ENCODE assay signal across 14 cellular contexts in the genomic region with DNA sequence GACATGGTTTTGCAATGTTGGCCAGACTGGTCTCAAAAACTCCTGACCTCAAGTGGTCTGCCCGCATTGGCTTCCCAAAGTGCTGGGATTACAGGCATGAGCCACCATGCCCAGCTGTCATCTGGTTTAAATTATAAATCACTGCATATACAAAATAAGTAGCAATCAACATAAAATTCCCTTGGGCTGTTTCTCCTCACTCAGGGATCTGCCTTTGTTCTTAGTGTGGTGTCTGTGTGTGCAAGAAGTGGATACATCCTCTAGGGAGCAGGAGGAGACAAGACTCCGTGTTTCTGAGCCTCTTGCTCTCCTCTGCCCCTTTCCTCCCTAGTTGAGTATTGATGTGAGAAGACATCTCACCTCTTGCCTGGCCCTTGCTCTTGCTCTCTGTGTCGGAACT.
A peak's percentile ranks its signal among the peaks of the same experiment; 100 is the strongest.
DNase-seq lines count a peak whose midpoint lies in the region; ATAC-seq and TF ChIP-seq lines count a peak whose summit lies in the region.
"Had no signal": no experiment of that assay in that cellular context is flagged by ENCODE, and none has a peak within 500 bp of the region (broad histone marks: within the 10 kb centered on the region; RNA-seq: fewer than 3 reads in every experiment).

No MANE protein-coding gene starts in this region.

- no peaks in the 10 kb centered on the region for H3K79me2 ChIP-seq in GM23338 (replicated peaks; ENCODE audit: insufficient read depth)

- intact Hi-C loops in body of pancreas (cut with DNase I), result no loop called here

- H4K20me1 ChIP-seq in GM23338 (replicated peaks; ENCODE audit: insufficient read depth), result no peaks in the 10 kb centered on the region

- H3K27ac ChIP-seq in GM23338 (ENCODE audit: low read depth) (no peak overlapping the region), body of pancreas (no peak overlapping the region)

- no peak overlapping the region for H3K4me3 ChIP-seq in GM23338
- H3K4me3 ChIP-seq in body of pancreas, result no peak overlapping the region

- no peaks in the 10 kb centered on the region for H3K9me3 ChIP-seq in body of pancreas

- H3K4me2 ChIP-seq in GM23338, result no peak overlapping the region

- TF ChIP-seq CTCF in GM23338 (conservative IDR thresholded peaks at IDR 0.05; ENCODE audit: low read depth in 2 of 2), result peak; percentile 13 to 63; a peak in 2 of 4 replicates
- TF ChIP-seq CTCF in glutamatergic neuron (IDR thresholded peaks at IDR 0.05; ENCODE audit: partially characterized antibody, unreplicated experiment), result no peak
- no peak for TF ChIP-seq CTCF in body of pancreas (IDR thresholded peaks at IDR 0.05)

- no peak overlapping the region for H3K4me3 Mint-ChIP-seq in GM23338
- H3K4me3 Mint-ChIP-seq in glutamatergic neuron (ENCODE audit: unreplicated experiment), result no peak overlapping the region
- H3K4me3 Mint-ChIP-seq: activated CD4-positive, alpha-beta T cell treated with anti-CD3 and anti-CD28 coated beads for 36 hours; activated naive CD4-positive, alpha-beta T cell treated with anti-CD3 and anti-CD28 coated beads, Interleukin-2, amount 10 ng/mL, durations not matched to agents 7 days and 5 days; CD8-positive, alpha-beta T cell; type B pancreatic cell had no signal

- H3K9me3 Mint-ChIP-seq in GM23338, result peaks cover 12% of the 10 kb centered on the region; the same call in 2 of the 3 replicates
- peaks cover 2% of the 10 kb centered on the region for H3K9me3 Mint-ChIP-seq in glutamatergic neuron (ENCODE audit: unreplicated experiment)
- H3K9me3 Mint-ChIP-seq: activated naive CD4-positive, alpha-beta T cell treated with anti-CD3 and anti-CD28 coated beads, Interleukin-2, amount 10 ng/mL, durations not matched to agents 7 days and 5 days; CD8-positive, alpha-beta T cell; type B pancreatic cell had no signal

- peaks cover 2% of the 10 kb centered on the region; the same call in 1 of the 3 replicates for H3K36me3 Mint-ChIP-seq in GM23338 (ENCODE audit: low read depth)
- no peaks in the 10 kb centered on the region for H3K36me3 Mint-ChIP-seq in glutamatergic neuron (ENCODE audit: unreplicated experiment)
- H3K36me3 Mint-ChIP-seq: activated naive CD4-positive, alpha-beta T cell treated with anti-CD3 and anti-CD28 coated beads, Interleukin-2, amount 10 ng/mL, durations not matched to agents 7 days and 5 days; CD8-positive, alpha-beta T cell; type B pancreatic cell had no signal

- H3F3A ChIP-seq in GM23338 (replicated peaks; ENCODE audit: low read depth), result no peaks in the 10 kb centered on the region

- DNase-seq in COLO829 (ENCODE audit: low spot score) (peak; percentile 63), GM23338 (ENCODE audit: low spot score) (peak; percentile 19), glutamatergic neuron (no peak), NCI-H2029 (lab: John Stamatoyannopoulos, UW) (no peak), NCI-H510A treated with DMSO at 0.1 percent for 48 hours (lab: John Stamatoyannopoulos, UW) (no peak), body of pancreas (no peak)
- DNase-seq: activated CD4-positive, alpha-beta T cell treated with anti-CD3 and anti-CD28 coated beads for 36 hours; activated naive CD4-positive, alpha-beta T cell treated with anti-CD3 and anti-CD28 coated beads, Interleukin-2, amount 10 ng/mL, durations not matched to agents 7 days and 5 days; CD8-positive, alpha-beta T cell; MV-4-11; occipital lobe had no signal

- H3K4me1 ChIP-seq in GM23338 (ENCODE audit: insufficient read depth) (no peaks in the 10 kb centered on the region), body of pancreas (peaks cover 36% of the 10 kb centered on the region)

- TF ChIP-seq POLR2A in body of pancreas (IDR thresholded peaks at IDR 0.05), result no peak

- no peak overlapping the region; the same call in 1 of the 2 replicates for H2AFZ ChIP-seq in GM23338

- ATAC-seq in GM23338 (peak; percentile 61), SK-N-SH treated with all-trans-retinoic acid at 6 μM for 48 hours (peak; percentile 60), body of pancreas (no peak), HG02759 (IDR thresholded peaks at IDR 0.05; ENCODE audit: unreplicated experiment) (no peak)
- ATAC-seq: activated CD4-positive, alpha-beta T cell treated with anti-CD3 and anti-CD28 coated beads for 36 hours; CD8-positive, alpha-beta T cell had no signal

- WGBS in body of pancreas, 2 donors, result 92 to 96% methylated on average over 3 of the region's 3 CpGs

- no peaks in the 10 kb centered on the region for H3K27me3 ChIP-seq in GM23338 (ENCODE audit: insufficient read depth)
- H3K27me3 ChIP-seq in body of pancreas, result no peaks in the 10 kb centered on the region

- H3K27me3 Mint-ChIP-seq in GM23338 (ENCODE audit: insufficient read depth, low read depth, poor library complexity), result peaks cover 10% of the 10 kb centered on the region
- no peaks in the 10 kb centered on the region for H3K27me3 Mint-ChIP-seq in glutamatergic neuron (ENCODE audit: unreplicated experiment)
- H3K27me3 Mint-ChIP-seq: activated CD4-positive, alpha-beta T cell treated with anti-CD3 and anti-CD28 coated beads for 36 hours; type B pancreatic cell had no signal

- H3K27ac Mint-ChIP-seq in GM23338 (peak overlapping the region; percentile 63; the same call in 1 of the 2 replicates), glutamatergic neuron (ENCODE audit: unreplicated experiment) (peak overlapping the region; percentile 30)
- H3K27ac Mint-ChIP-seq: activated CD4-positive, alpha-beta T cell treated with anti-CD3 and anti-CD28 coated beads for 36 hours; activated naive CD4-positive, alpha-beta T cell treated with anti-CD3 and anti-CD28 coated beads, Interleukin-2, amount 10 ng/mL, durations not matched to agents 7 days and 5 days; CD8-positive, alpha-beta T cell; type B pancreatic cell had no signal

- H3K36me3 ChIP-seq in GM23338 (ENCODE audit: insufficient read depth), result 0 out of 2 replicates have a peak, but pooled peaks cover 3% of the 10 kb centered on the region
- H3K36me3 ChIP-seq in body of pancreas (replicated peaks in 1 of 2; ENCODE audit: insufficient read depth in 1 of 2, low read depth in 2 of 2), result no peaks in the 10 kb centered on the region

- H3K4me1 Mint-ChIP-seq in GM23338 (peaks cover 8% of the 10 kb centered on the region; the same call in 2 of the 3 replicates), glutamatergic neuron (ENCODE audit: low read depth, unreplicated experiment) (peaks cover 9% of the 10 kb centered on the region)

- no peaks in the 10 kb centered on the region for H3K9me2 ChIP-seq in GM23338 (ENCODE audit: insufficient read depth)

TF ChIP-seq in GM23338, 12 proteins besides CTCF, POLR2A, EP300 and RAD21 (continues in another document):
- no peak for TF ChIP-seq ZNF114 (CRISPR knock-in tag; IDR thresholded peaks at IDR 0.05)
- TF ChIP-seq POLR2AphosphoS5 (IDR thresholded peaks at IDR 0.05; ENCODE audit: low read depth), result no peak
- no peak for TF ChIP-seq EZH2 (IDR thresholded peaks at IDR 0.05; ENCODE audit: low read depth, unreplicated experiment)

TF ChIP-seq in SK-N-SH treated with all-trans-retinoic acid at 6 μM for 48 hours, 23 proteins besides CTCF, POLR2A, EP300 and RAD21:
- TF ChIP-seq GLIS3 (CRISPR knock-in tag; IDR thresholded peaks at IDR 0.05), result no peak
- TF ChIP-seq OSR1 (CRISPR knock-in tag; IDR thresholded peaks at IDR 0.05), result no peak
- TF ChIP-seq ZNF565 (CRISPR knock-in tag; conservative IDR thresholded peaks at IDR 0.05; ENCODE audit: low read depth), result no peak
- no peak for TF ChIP-seq TOX (CRISPR knock-in tag; IDR thresholded peaks at IDR 0.05; ENCODE audit: borderline replicate concordance)
- no peak for TF ChIP-seq ISL1 (CRISPR knock-in tag; IDR thresholded peaks at IDR 0.05)
- no peak for TF ChIP-seq SNAI2 (CRISPR knock-in tag; IDR thresholded peaks at IDR 0.05)
- TF ChIP-seq, protein P1, sequence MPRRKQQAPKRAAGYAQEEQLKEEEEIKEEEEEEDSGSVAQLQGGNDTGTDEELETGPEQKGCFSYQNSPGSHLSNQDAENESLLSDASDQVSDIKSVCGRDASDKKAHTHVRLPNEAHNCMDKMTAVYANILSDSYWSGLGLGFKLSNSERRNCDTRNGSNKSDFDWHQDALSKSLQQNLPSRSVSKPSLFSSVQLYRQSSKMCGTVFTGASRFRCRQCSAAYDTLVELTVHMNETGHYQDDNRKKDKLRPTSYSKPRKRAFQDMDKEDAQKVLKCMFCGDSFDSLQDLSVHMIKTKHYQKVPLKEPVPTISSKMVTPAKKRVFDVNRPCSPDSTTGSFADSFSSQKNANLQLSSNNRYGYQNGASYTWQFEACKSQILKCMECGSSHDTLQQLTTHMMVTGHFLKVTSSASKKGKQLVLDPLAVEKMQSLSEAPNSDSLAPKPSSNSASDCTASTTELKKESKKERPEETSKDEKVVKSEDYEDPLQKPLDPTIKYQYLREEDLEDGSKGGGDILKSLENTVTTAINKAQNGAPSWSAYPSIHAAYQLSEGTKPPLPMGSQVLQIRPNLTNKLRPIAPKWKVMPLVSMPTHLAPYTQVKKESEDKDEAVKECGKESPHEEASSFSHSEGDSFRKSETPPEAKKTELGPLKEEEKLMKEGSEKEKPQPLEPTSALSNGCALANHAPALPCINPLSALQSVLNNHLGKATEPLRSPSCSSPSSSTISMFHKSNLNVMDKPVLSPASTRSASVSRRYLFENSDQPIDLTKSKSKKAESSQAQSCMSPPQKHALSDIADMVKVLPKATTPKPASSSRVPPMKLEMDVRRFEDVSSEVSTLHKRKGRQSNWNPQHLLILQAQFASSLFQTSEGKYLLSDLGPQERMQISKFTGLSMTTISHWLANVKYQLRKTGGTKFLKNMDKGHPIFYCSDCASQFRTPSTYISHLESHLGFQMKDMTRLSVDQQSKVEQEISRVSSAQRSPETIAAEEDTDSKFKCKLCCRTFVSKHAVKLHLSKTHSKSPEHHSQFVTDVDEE (CRISPR knock-in tag; IDR thresholded peaks at IDR 0.05), result no peak
- TF ChIP-seq ZFP30 (CRISPR knock-in tag; IDR thresholded peaks at IDR 0.05), result no peak

Comparison
In these comparisons a context has a peak if more than half of its experiments do, and no peak if none do; other contexts are left out.
1. DNase-seq: peak in COLO829 (single experiment) and GM23338 (single experiment); none in glutamatergic neuron (single experiment), NCI-H2029 (single experiment), NCI-H510A treated with DMSO at 0.1 percent for 48 hours (single experiment) and body of pancreas (0 of 4).
2. ATAC-seq: peak in GM23338 (single experiment) and SK-N-SH treated with all-trans-retinoic acid at 6 μM for 48 hours (single experiment); none in body of pancreas (single experiment) and HG02759 (single experiment).
3. CTCF ChIP-seq: peak in GM23338 (2 of 2); none in glutamatergic neuron (single experiment) and body of pancreas (0 of 7).